8 cellular contexts compared by ENCODE assay signal in the genomic region with DNA sequence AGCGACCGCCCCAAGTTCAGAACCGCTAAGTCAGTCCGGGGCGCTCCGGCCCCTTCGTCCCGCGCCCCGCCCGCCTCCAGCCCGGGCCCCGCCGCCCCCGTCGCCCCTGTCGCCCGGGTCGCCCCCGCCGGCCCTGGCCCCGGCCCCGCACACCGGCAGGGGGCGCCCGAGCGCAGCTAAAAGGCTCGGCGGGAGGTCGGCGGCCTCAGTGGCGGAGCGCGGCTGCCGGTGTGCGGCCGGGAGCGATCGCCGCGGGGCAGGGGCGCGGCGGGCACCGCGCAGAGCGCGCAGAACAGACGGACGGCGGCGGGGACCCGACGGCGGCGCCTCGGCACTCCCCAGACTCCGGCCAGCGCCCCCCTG. TPM values are rescaled to one million over a fixed set of nuclear protein-coding genes. Genes with fewer than 3 reads are reported as not detected.
A peak's percentile ranks its signal among the peaks of the same experiment; 100 is the strongest.
DNase-seq lines count a peak whose midpoint lies in the region; ATAC-seq and TF ChIP-seq lines count a peak whose summit lies in the region.

Gene FNDC1, plus strand, starts transcription at position 208 of the 363 bp plus-strand sequence. CDS start 197 bp downstream, outside the sequence.

- H3K36me3 ChIP-seq in CD8-positive, alpha-beta T cell (ENCODE audit: insufficient read depth, low read length) = no peaks in the 10 kb centered on the region
- H3K36me3 ChIP-seq in GM23248 (ENCODE audit: low read depth) = no peaks in the 10 kb centered on the region
- H3K36me3 ChIP-seq in SU-DHL-6 (ENCODE audit: low read length) = no peaks in the 10 kb centered on the region
- H3K36me3 ChIP-seq in colonic mucosa = no peaks in the 10 kb centered on the region
- no peaks in the 10 kb centered on the region for H3K36me3 ChIP-seq in lung (ENCODE audit: control insufficient read depth in 2 of 2, insufficient read depth in 2 of 2, low read length in 2 of 2)
- H3K36me3 ChIP-seq in stomach = no peaks in the 10 kb centered on the region

- TF ChIP-seq POLR2A in stomach (IDR thresholded peaks at IDR 0.05) = no peak

- H3K36me3 Mint-ChIP-seq in CD8-positive, alpha-beta T cell = no peaks in the 10 kb centered on the region

- H3K27ac ChIP-seq in CD8-positive, alpha-beta T cell (ENCODE audit: low read depth, low read length) = no peak within 1 kb of the TSS
- no peak within 1 kb of the TSS for H3K27ac ChIP-seq in GM23248
- no peak within 1 kb of the TSS for H3K27ac ChIP-seq in SU-DHL-6 (ENCODE audit: low read depth, low read length)
- H3K27ac ChIP-seq in colonic mucosa = no peak within 1 kb of the TSS
- no peak within 1 kb of the TSS for H3K27ac ChIP-seq in lung (ENCODE audit: low read depth in 1 of 2, low read length in 1 of 2)
- no peak within 1 kb of the TSS for H3K27ac ChIP-seq in stomach

- H3K9me2 ChIP-seq in GM23248 (ENCODE audit: insufficient read depth) (no peaks in the 10 kb centered on the region), SU-DHL-6 (replicated peaks; ENCODE audit: insufficient read depth, low read length) (no peaks in the 10 kb centered on the region)

- no peak for TF ChIP-seq EP300 in stomach (IDR thresholded peaks at IDR 0.05)

- H3K4me2 ChIP-seq in GM23248 (ENCODE audit: unreplicated experiment) (peak within 1 kb of the TSS; percentile 80), SU-DHL-6 (ENCODE audit: low read depth, low read length, poor library complexity, severe bottlenecking) (peak within 1 kb of the TSS; percentile 65)

- no peaks in the 10 kb centered on the region for H3K9me3 Mint-ChIP-seq in CD8-positive, alpha-beta T cell

- peaks cover 11% of the 10 kb centered on the region for H3K27me3 ChIP-seq in CD8-positive, alpha-beta T cell (ENCODE audit: insufficient read depth, low read length)
- H3K27me3 ChIP-seq in GM23248 (replicated peaks; ENCODE audit: insufficient read depth) (0 out of 2 replicates have a peak, but pooled peaks cover 7% of the 10 kb centered on the region), SU-DHL-6 (ENCODE audit: low read length) (no peaks in the 10 kb centered on the region), colonic mucosa (peaks cover 46% of the 10 kb centered on the region), lung (ENCODE audit: control insufficient read depth, insufficient read depth) (peaks cover 14% of the 10 kb centered on the region), stomach (peaks cover 3 to 86% (median 56%) of the 10 kb centered on the region in 3 donors)

- peaks cover 6% of the 10 kb centered on the region for H3F3A ChIP-seq in GM23248 (ENCODE audit: insufficient read depth)
- H3F3A ChIP-seq in SU-DHL-6 (ENCODE audit: insufficient read depth) = no peaks in the 10 kb centered on the region

- H3K9me3 ChIP-seq in CD8-positive, alpha-beta T cell (ENCODE audit: low read length) = no peaks in the 10 kb centered on the region
- H3K9me3 ChIP-seq in GM23248 (ENCODE audit: low read depth) (no peaks in the 10 kb centered on the region), SU-DHL-6 (ENCODE audit: insufficient read depth, low read length) (no peaks in the 10 kb centered on the region), colonic mucosa (no peaks in the 10 kb centered on the region), lung (ENCODE audit: control insufficient read depth in 2 of 2, insufficient read depth in 1 of 2, low read length in 1 of 2) (peaks cover 0 to 3% of the 10 kb centered on the region in 2 donors), stomach (no peaks in the 10 kb centered on the region)

- H3K27ac Mint-ChIP-seq in CD8-positive, alpha-beta T cell = no peak within 1 kb of the TSS

- no peak within 1 kb of the TSS for H3K4me3 ChIP-seq in CD8-positive, alpha-beta T cell (ENCODE audit: low read depth, low read length)
- H3K4me3 ChIP-seq in GM23248 = peak within 1 kb of the TSS; percentile 72
- H3K4me3 ChIP-seq in SU-DHL-6 (ENCODE audit: insufficient read depth, low read length, poor library complexity, severe bottlenecking) = peak within 1 kb of the TSS; percentile 50
- peak within 1 kb of the TSS; percentile 23 for H3K4me3 ChIP-seq in colonic mucosa
- no peak within 1 kb of the TSS for H3K4me3 ChIP-seq in lung
- H3K4me3 ChIP-seq in stomach = peak within 1 kb of the TSS; percentile 22 to 45 (median 38)

- 5% methylated on average over 30 of the region's 59 CpGs; no CpG with 5 or more reads in 1 of the 2 experiments for WGBS in GM23248 (ENCODE audit: low coverage in 1 of 2, low lambda C conversion rate in 2 of 2, missing lambda C conversion rate in 2 of 2), 2 experiments
- WGBS in lung, 2 donors = 2 to 4% methylated on average over 5 to 59 of the region's 59 CpGs
- whole genome bisulfite sequencing in stomach, 5 donors = 0 to 4% (median 1%) methylated on average over 13 to 59 of the region's 59 CpGs; no CpG with 5 or more reads in 2 of the 5 donors

- intact Hi-C loops in CD8-positive, alpha-beta T cell (cut with DNase I, micrococcal nuclease) = no loop called here
- intact Hi-C loops in colonic mucosa (cut with DNase I) = no loop called here
- intact Hi-C loops in stomach (cut with DNase I; ENCODE audit: low total_unique reads) = no loop called here

- H3K4me1 Mint-ChIP-seq in CD8-positive, alpha-beta T cell (ENCODE audit: low read depth) = peaks cover 15% of the 10 kb centered on the region

- H3K4me3 Mint-ChIP-seq in CD8-positive, alpha-beta T cell = peak within 1 kb of the TSS; percentile 67

- H4K20me1 ChIP-seq in GM23248 (ENCODE audit: insufficient read depth) (no peaks in the 10 kb centered on the region), SU-DHL-6 (ENCODE audit: low read depth, low read length) (no peaks in the 10 kb centered on the region)

- peaks cover 76% of the 10 kb centered on the region for H3K27me3 Mint-ChIP-seq in CD8-positive, alpha-beta T cell (ENCODE audit: low read depth)

- ATAC-seq in CD8-positive, alpha-beta T cell = peak; percentile 66
- ATAC-seq in lung (ENCODE audit: insufficient read depth, low FRiP score) (peak; percentile 82), GM21529 (IDR thresholded peaks at IDR 0.05; ENCODE audit: unreplicated experiment) (no peak)

- H3K9ac ChIP-seq in GM23248 (peak within 1 kb of the TSS; percentile 64), SU-DHL-6 (ENCODE audit: low read length) (peak within 1 kb of the TSS; percentile 40), colonic mucosa (ENCODE audit: low read depth in 2 of 2, low read length in 2 of 2) (peak within 1 kb of the TSS in 1 of 2 donors; percentile 54)

- DNase-seq in CD8-positive, alpha-beta T cell = peak in 1 of 7 experiments; percentile 23
- DNase-seq in GM23248 (peak; percentile 67), colonic mucosa (peak; percentile 37), lung (ENCODE audit: low spot score) (no peak), stomach (no peak), NCI-H187 (lab: John Stamatoyannopoulos, UW) (no peak)

- POLR2A ChIA-PET in CD8-positive, alpha-beta T cell (lab: Charles Lee) = no interaction called here

- CTCF ChIA-PET in CD8-positive, alpha-beta T cell (lab: Charles Lee) = no interaction called here

- no peaks in the 10 kb centered on the region for H3K79me2 ChIP-seq in GM23248 (ENCODE audit: insufficient read depth)
- H3K79me2 ChIP-seq in SU-DHL-6 (ENCODE audit: insufficient read depth, low read length) = no peaks in the 10 kb centered on the region

- H2AFZ ChIP-seq in GM23248 (peak within 1 kb of the TSS; percentile 86), SU-DHL-6 (ENCODE audit: low read depth, low read length, severe bottlenecking) (peak within 1 kb of the TSS; percentile 71)

- TF ChIP-seq CTCF in CD8-positive, alpha-beta T cell (IDR thresholded peaks at IDR 0.05) = no peak
- TF ChIP-seq CTCF in SU-DHL-6 (IDR thresholded peaks at IDR 0.05; ENCODE audit: insufficient read depth, low read length, poor library complexity, severe bottlenecking) = no peak
- no peak for TF ChIP-seq CTCF in colonic mucosa (IDR thresholded peaks at IDR 0.05)
- no peak for TF ChIP-seq CTCF in lung (IDR thresholded peaks at IDR 0.05; ENCODE audit: control extremely low read depth, extremely low read depth)
- TF ChIP-seq CTCF in stomach (IDR thresholded peaks at IDR 0.05) = peak in 1 of 7 experiments; percentile 44

- H3K4me1 ChIP-seq in CD8-positive, alpha-beta T cell (ENCODE audit: insufficient read depth, low read length) = no peaks in the 10 kb centered on the region
- H3K4me1 ChIP-seq in GM23248 (ENCODE audit: insufficient read depth) (peaks cover 21% of the 10 kb centered on the region), colonic mucosa (peaks cover 4% of the 10 kb centered on the region), lung (ENCODE audit: control insufficient read depth in 2 of 2, insufficient read depth in 2 of 2, low read length in 2 of 2) (peaks cover 0 to 17% of the 10 kb centered on the region in 2 donors), stomach (peaks cover 17 to 27% (median 20%) of the 10 kb centered on the region in 4 donors)

- in situ Hi-C loops in GM23248 (cut with MboI) = no loop called here

RNA-seq across cellular contexts. Expression of gene FNDC1, which starts in this region (rescaled TPM):
- total RNA-seq in CD8-positive, alpha-beta T cell = not detected
- 4.8 and 5.2 TPM in 2 replicates for total RNA-seq in GM23248 (2014; rRNA removed; shearing (Covaris generic))
- polyA plus RNA-seq in GM23248 (2016; fragmentation: Nextera tagmentation; extraction: Ambion mirVana) (7.8 and 8.6 TPM in 2 replicates), lung (under 1 TPM; 0.06 to 0.23 TPM), stomach (under 1 TPM in 2 of 3 donors, not detected in 1; 0.06 to 0.10 TPM)
- total RNA-seq in colonic mucosa (1 to 10 TPM in 1 of 2 donors, under 1 TPM in 1; 0.05 to 1.1 TPM), lung (1 to 10 TPM in 1 of 2 donors, under 1 TPM in 1; 0.40 to 8.6 TPM), stomach (10 to 100 TPM in 1 of 5 donors, 1 to 10 TPM in 1, under 1 TPM in 1, not detected in 2; 0.43 to 11.0 (median 4.0) TPM)

Comparison
In these comparisons a context has a peak if more than half of its experiments do, and no peak if none do; other contexts are left out.
1. Peak in ATAC-seq in CD8-positive, alpha-beta T cell; RNA of the gene not detected or under 1 TPM.
2. DNase-seq: peak in GM23248 (single experiment) and colonic mucosa (single experiment); none in lung (single experiment), stomach (single experiment) and NCI-H187 (0 of 2).
3. H3K4me3 ChIP-seq: peak in GM23248 (single experiment), SU-DHL-6 (single experiment), colonic mucosa (single experiment) and stomach (4 of 4); none in CD8-positive, alpha-beta T cell (single experiment) and lung (single experiment).